ENCODE assay signal across 17 cellular contexts in genomic region chr1:172024516-172024915, GRCh38.
"Had no signal": no experiment of that assay in that cellular context is flagged by ENCODE, and none has a peak within 500 bp of the region (broad histone marks: within the 10 kb centered on the region; RNA-seq: fewer than 3 reads in every experiment).

No MANE protein-coding gene starts in this region.

- H3K27me3 ChIP-seq: thyroid gland, uterus had no signal

- H3K4me3 Mint-ChIP-seq: activated CD4-positive, alpha-beta memory T cell treated with anti-CD3 and anti-CD28 coated beads for 36 hours; activated CD8-positive, alpha-beta memory T cell treated with anti-CD3 and anti-CD28 coated beads, Interleukin-2, amount 10 ng/mL, durations not matched to agents 7 days and 5 days; activated naive CD4-positive, alpha-beta T cell treated with anti-CD3 and anti-CD28 coated beads, Interleukin-2, amount 10 ng/mL, durations not matched to agents 7 days and 5 days; activated T-cell treated with anti-CD3 and anti-CD28 coated beads, Interleukin-2, amount 50 U/mL, for 24 hours; immature natural killer cell; stimulated activated memory B cell treated with anti-CD40 and anti-IgM and Interleukin-4, amounts not matched to agents 10 μg/mL and 1 μg/mL and 100 μg/mL, for 72 hours had no signal

- H3K36me3 ChIP-seq: thyroid gland, uterus had no signal

- H3K4me3 ChIP-seq: lung, thyroid gland, uterus had no signal

- H3K4me1 Mint-ChIP-seq: activated CD8-positive, alpha-beta memory T cell treated with anti-CD3 and anti-CD28 coated beads, Interleukin-2, amount 10 ng/mL, durations not matched to agents 7 days and 5 days; activated naive CD4-positive, alpha-beta T cell treated with anti-CD3 and anti-CD28 coated beads, Interleukin-2, amount 10 ng/mL, durations not matched to agents 7 days and 5 days; immature natural killer cell; stimulated activated memory B cell treated with anti-CD40 and anti-IgM and Interleukin-4, amounts not matched to agents 10 μg/mL and 1 μg/mL and 100 μg/mL, for 72 hours had no signal

- FAIRE-seq: colon, endometrium had no signal

- H3K9me3 ChIP-seq: uterus had no signal

- H3K27ac Mint-ChIP-seq: activated CD4-positive, alpha-beta memory T cell treated with anti-CD3 and anti-CD28 coated beads for 36 hours; activated CD8-positive, alpha-beta memory T cell treated with anti-CD3 and anti-CD28 coated beads, Interleukin-2, amount 10 ng/mL, durations not matched to agents 7 days and 5 days; activated naive CD4-positive, alpha-beta T cell treated with anti-CD3 and anti-CD28 coated beads, Interleukin-2, amount 10 ng/mL, durations not matched to agents 7 days and 5 days; activated T-cell treated with anti-CD3 and anti-CD28 coated beads, Interleukin-2, amount 50 U/mL, for 24 hours; immature natural killer cell; stimulated activated memory B cell treated with anti-CD40 and anti-IgM and Interleukin-4, amounts not matched to agents 10 μg/mL and 1 μg/mL and 100 μg/mL, for 72 hours had no signal

- ATAC-seq: activated CD8-positive, alpha-beta memory T cell treated with anti-CD3 and anti-CD28 coated beads, Interleukin-2, amount 10 ng/mL, durations not matched to agents 7 days and 5 days; stimulated activated memory B cell treated with anti-CD40 and anti-IgM and Interleukin-4, amounts not matched to agents 10 μg/mL and 1 μg/mL and 100 μg/mL, for 72 hours had no signal

- H3K36me3 Mint-ChIP-seq: activated CD4-positive, alpha-beta memory T cell treated with anti-CD3 and anti-CD28 coated beads for 36 hours; activated CD8-positive, alpha-beta memory T cell treated with anti-CD3 and anti-CD28 coated beads, Interleukin-2, amount 10 ng/mL, durations not matched to agents 7 days and 5 days; activated naive CD4-positive, alpha-beta T cell treated with anti-CD3 and anti-CD28 coated beads, Interleukin-2, amount 10 ng/mL, durations not matched to agents 7 days and 5 days; immature natural killer cell; stimulated activated memory B cell treated with anti-CD40 and anti-IgM and Interleukin-4, amounts not matched to agents 10 μg/mL and 1 μg/mL and 100 μg/mL, for 72 hours had no signal

- H3K4me1 ChIP-seq: uterus had no signal

- H3K27ac ChIP-seq: thyroid gland, uterus had no signal

- DNase-seq: activated CD4-positive, alpha-beta memory T cell treated with anti-CD3 and anti-CD28 coated beads for 36 hours; activated CD8-positive, alpha-beta memory T cell treated with anti-CD3 and anti-CD28 coated beads, Interleukin-2, amount 10 ng/mL, durations not matched to agents 7 days and 5 days; activated naive CD4-positive, alpha-beta T cell treated with anti-CD3 and anti-CD28 coated beads, Interleukin-2, amount 10 ng/mL, durations not matched to agents 7 days and 5 days; activated T-cell treated with anti-CD3 and anti-CD28 coated beads, Interleukin-2, amount 50 U/mL, for 24 hours; caudate nucleus; foreskin melanocyte; head of caudate nucleus; immature natural killer cell; midbrain; T-helper 1 cell; T1000; uterus had no signal

- H3K9me3 Mint-ChIP-seq: activated CD4-positive, alpha-beta memory T cell treated with anti-CD3 and anti-CD28 coated beads for 36 hours; activated naive CD4-positive, alpha-beta T cell treated with anti-CD3 and anti-CD28 coated beads, Interleukin-2, amount 10 ng/mL, durations not matched to agents 7 days and 5 days; activated T-cell treated with anti-CD3 and anti-CD28 coated beads, Interleukin-2, amount 50 U/mL, for 24 hours; stimulated activated memory B cell treated with anti-CD40 and anti-IgM and Interleukin-4, amounts not matched to agents 10 μg/mL and 1 μg/mL and 100 μg/mL, for 72 hours had no signal
